ENCODE assay signal across 1 cellular context in the genomic region with DNA sequence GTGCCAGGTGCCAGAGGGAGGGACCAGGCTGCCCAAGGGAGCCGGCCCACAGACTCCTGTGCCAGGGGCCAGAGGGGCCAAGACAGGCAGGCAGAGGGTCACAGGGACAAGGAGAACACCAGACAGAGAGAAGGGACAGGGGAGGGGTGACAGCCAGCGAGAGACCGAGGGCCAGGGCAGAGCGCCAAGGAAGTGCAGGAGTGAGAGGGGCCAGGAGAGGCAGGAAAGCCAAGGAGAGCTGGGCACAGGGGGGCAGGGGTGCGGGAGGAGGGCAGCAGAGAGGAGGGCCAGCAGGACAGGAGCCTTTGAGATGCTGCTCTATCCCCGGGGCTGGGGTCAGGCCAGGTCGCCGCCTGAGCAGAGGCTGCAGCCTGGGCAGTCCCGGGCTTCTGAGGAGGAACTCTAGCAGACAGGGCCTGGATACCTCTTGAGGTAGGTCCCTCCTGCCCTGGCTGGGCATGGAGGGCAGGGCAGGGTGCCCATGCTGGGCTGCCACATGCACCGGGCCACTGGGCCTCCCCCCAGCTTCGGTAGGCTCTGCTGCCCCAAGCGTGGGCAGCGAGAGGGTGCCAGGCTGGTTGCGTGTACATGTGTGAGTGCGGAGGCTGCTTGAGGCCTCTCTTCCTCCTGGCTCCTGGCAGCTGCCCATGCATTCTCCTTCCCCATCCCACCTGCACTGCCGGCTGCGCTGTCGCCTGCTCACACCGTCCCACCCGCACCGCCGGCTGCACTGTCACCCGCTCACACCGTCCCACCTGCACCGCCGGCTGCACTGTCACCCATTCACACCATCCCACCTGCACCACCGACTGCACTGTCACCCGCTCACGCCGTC.
TF ChIP-seq lines count a peak whose summit lies in the region.

No MANE protein-coding gene starts in this region.

TF ChIP-seq in SK-N-SH, 30 proteins besides CTCF, POLR2A, EP300 and RAD21 (continued from another document):
- TF ChIP-seq GATA2 (CRISPR knock-in tag; IDR thresholded peaks at IDR 0.05): no peak
- no peak for TF ChIP-seq CHD2 (IDR thresholded peaks at IDR 0.05; ENCODE audit: low read length, partially characterized antibody)
- TF ChIP-seq, protein P1, sequence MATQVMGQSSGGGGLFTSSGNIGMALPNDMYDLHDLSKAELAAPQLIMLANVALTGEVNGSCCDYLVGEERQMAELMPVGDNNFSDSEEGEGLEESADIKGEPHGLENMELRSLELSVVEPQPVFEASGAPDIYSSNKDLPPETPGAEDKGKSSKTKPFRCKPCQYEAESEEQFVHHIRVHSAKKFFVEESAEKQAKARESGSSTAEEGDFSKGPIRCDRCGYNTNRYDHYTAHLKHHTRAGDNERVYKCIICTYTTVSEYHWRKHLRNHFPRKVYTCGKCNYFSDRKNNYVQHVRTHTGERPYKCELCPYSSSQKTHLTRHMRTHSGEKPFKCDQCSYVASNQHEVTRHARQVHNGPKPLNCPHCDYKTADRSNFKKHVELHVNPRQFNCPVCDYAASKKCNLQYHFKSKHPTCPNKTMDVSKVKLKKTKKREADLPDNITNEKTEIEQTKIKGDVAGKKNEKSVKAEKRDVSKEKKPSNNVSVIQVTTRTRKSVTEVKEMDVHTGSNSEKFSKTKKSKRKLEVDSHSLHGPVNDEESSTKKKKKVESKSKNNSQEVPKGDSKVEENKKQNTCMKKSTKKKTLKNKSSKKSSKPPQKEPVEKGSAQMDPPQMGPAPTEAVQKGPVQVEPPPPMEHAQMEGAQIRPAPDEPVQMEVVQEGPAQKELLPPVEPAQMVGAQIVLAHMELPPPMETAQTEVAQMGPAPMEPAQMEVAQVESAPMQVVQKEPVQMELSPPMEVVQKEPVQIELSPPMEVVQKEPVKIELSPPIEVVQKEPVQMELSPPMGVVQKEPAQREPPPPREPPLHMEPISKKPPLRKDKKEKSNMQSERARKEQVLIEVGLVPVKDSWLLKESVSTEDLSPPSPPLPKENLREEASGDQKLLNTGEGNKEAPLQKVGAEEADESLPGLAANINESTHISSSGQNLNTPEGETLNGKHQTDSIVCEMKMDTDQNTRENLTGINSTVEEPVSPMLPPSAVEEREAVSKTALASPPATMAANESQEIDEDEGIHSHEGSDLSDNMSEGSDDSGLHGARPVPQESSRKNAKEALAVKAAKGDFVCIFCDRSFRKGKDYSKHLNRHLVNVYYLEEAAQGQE (IDR thresholded peaks at IDR 0.05; ENCODE audit: low read depth, low read length): no peak
- TF ChIP-seq POLR2AphosphoS5 (IDR thresholded peaks at IDR 0.05; ENCODE audit: low read depth, low read length): no peak
- no peak for TF ChIP-seq FOXJ3 (CRISPR knock-in tag; IDR thresholded peaks at IDR 0.05)
- no peak for TF ChIP-seq NRF1 (IDR thresholded peaks at IDR 0.05; ENCODE audit: low read depth, low read length)
- no peak for TF ChIP-seq MAX (IDR thresholded peaks at IDR 0.05; ENCODE audit: low read depth)
- TF ChIP-seq USF2 (IDR thresholded peaks at IDR 0.05; ENCODE audit: borderline replicate concordance, low read depth, low read length): no peak
- no peak for TF ChIP-seq IRF3 (IDR thresholded peaks at IDR 0.05; ENCODE audit: low read depth, low read length)
- TF ChIP-seq YY1 (IDR thresholded peaks at IDR 0.05; ENCODE audit: low read depth): no peak
- TF ChIP-seq TAF1 (IDR thresholded peaks at IDR 0.05; ENCODE audit: borderline replicate concordance, low read depth, low read length): no peak
- TF ChIP-seq ELF1 (IDR thresholded peaks at IDR 0.05): no peak
- TF ChIP-seq ZBTB33 (IDR thresholded peaks at IDR 0.05; ENCODE audit: borderline replicate concordance, low read depth): no peak
- TF ChIP-seq TEAD4 (IDR thresholded peaks at IDR 0.05; ENCODE audit: borderline replicate concordance, insufficient read depth): no peak
- no peak for TF ChIP-seq SMC3 (IDR thresholded peaks at IDR 0.05; ENCODE audit: low read depth, low read length)
TF ChIP-seq in SK-N-SH: peak in this region for 0.
